Comparison of ENCODE assay signal across 8 cellular contexts in genomic region chr9:127214421-127215265, GRCh38. TPM values are rescaled to one million over a fixed set of nuclear protein-coding genes. Genes with fewer than 3 reads are reported as not detected.
DNase-seq lines count a peak whose midpoint lies in the region; ATAC-seq, FAIRE-seq and TF ChIP-seq lines count a peak whose summit lies in the region.

No MANE protein-coding gene starts in this region.

- POLR2A ChIA-PET in AG04450 (lab: Yijun Ruan, JAX), result interaction anchor here (1.5 kb wide), 1 partner anchor 236 kb away, joined by 6 read pairs; the partner anchor contains the start of genes LRSAM1 and RPL12

- DNase-seq in AG04450 (ENCODE audit: low read depth, low spot score), result peak; percentile 66
- DNase-seq in GM18507 (ENCODE audit: extremely low spot score, insufficient read length, low read depth), result peak; percentile 52
- peak; percentile 83 for DNase-seq in NCI-H2196 (lab: John Stamatoyannopoulos, UW; ENCODE audit: unreplicated experiment)
- DNase-seq in activated CD4-positive, alpha-beta T cell treated with anti-CD3 and anti-CD28 coated beads, Interleukin-2, amount 50 U/mL, for 1 hour, result peak; percentile 65
- DNase-seq in effector CD8-positive, alpha-beta T cell (lab: John Stamatoyannopoulos, UW), result peak; percentile 23
- peak; percentile 42 for DNase-seq in midbrain (lab: John Stamatoyannopoulos, UW)
- peak; percentile 47 for DNase-seq in stimulated activated naive CD4-positive, alpha-beta T cell treated with Interleukin-2 at 50 U/mL for 16 hours (lab: John Stamatoyannopoulos, UW)

- TF ChIP-seq CTCF in AG04450 (IDR thresholded peaks at IDR 0.05; ENCODE audit: low read depth, low read length), result peak; percentile 77

- H3K27ac ChIP-seq in AG04450 (ENCODE audit: low read depth, low read length), result peak overlapping the region; percentile 61

- no peaks in the 10 kb centered on the region; the same call in 1 of the 2 replicates for H3K9me3 ChIP-seq in AG04450 (ENCODE audit: control insufficient read depth, insufficient read depth, low read length)

- peak; percentile 94 for FAIRE-seq in GM18507 (lab: Jason Lieb, UNC)

- no peak for ATAC-seq in HG03354 (IDR thresholded peaks at IDR 0.05; ENCODE audit: poor library complexity, severe bottlenecking, unreplicated experiment)

- no peak overlapping the region for H3K4me3 ChIP-seq in AG04450 (ENCODE audit: low read depth, low read length)

- CTCF ChIA-PET in AG04450 (lab: Charles Lee), result interaction anchor here (0.6 to 1.7 kb wide), 10 partner anchors 10 to 300 kb away, joined by 3 to 8 read pairs (median 4); partner anchors contain the start of genes RALGPS1 and SLC2A8

- peaks cover 22% of the 10 kb centered on the region for H3K27me3 ChIP-seq in AG04450 (ENCODE audit: control insufficient read depth, insufficient read depth, low read length)

RNA-seq across cellular contexts. Expression of gene GARNL3, which starts 49.9 kb away (rescaled TPM):
- 2.2 and 2.7 TPM in 2 replicates for polyA plus RNA-seq in AG04450 (2011; rRNA removed)
- 3.8 and 4.2 TPM in 2 replicates for polyA minus RNA-seq in AG04450 (2011; rRNA and poly(A)+ RNA removed)

Comparison
In these comparisons a context has a peak if more than half of its experiments do, and no peak if none do; other contexts are left out.
1. DNase-seq: peak in every context shown above with its lines; median percentile 83 in NCI-H2196; 66 in AG04450; 65 in activated CD4-positive, alpha-beta T cell treated with anti-CD3 and anti-CD28 coated beads, Interleukin-2, amount 50 U/mL, for 1 hour; 52 in GM18507; 47 in stimulated activated naive CD4-positive, alpha-beta T cell treated with Interleukin-2 at 50 U/mL for 16 hours; 42 in midbrain; 23 in effector CD8-positive, alpha-beta T cell.